Comparison of ENCODE assay signal across 8 cellular contexts in the genomic region with DNA sequence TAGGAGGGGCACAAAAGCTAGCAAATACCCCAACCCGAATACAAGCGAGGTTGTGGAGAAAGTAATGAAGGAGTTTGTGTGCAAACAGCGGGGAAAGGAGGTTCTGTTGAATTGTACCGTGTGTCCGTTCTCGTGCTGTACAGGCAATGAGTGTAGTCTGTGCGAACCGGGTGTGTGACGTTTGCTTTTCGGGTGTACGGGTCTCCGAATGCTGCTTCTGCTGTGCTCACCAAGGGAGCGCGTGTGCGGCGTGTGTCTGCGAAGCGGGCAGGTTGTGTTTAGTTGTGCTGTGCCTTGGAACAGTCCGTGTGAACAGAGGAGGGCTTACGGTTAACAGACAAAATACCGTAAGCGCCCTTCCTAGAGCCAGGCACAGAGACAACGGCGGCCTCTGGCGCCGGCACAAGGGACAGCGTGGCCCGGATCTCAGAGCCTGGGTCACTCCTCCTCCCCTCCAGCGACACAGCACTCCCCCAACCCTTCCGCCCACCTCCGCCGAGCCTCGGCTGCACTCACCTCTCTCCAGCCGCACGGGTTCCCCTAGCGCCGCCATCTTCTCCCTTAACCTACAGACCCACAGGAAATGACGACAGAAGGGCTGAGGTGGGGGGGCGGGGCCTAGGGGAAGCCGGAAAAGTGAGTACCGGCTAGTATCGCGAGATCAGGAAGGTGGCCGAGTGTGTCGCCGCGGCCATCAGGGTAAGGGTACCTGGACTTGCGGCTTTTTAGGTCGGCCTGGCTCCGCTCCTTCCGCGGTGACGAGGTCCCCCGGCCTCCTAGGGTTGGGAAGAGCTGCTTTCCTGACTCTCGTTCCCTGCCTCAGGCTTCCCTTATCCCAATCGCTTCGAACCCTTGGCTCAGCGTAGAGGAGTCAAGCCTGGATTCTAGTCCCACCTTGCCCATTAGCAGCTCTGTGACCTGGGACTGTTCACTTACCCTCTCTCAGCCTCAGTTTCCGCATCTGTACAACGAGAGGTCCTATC. TPM values are rescaled to one million over a fixed set of nuclear protein-coding genes. Genes with fewer than 3 reads are reported as not detected.
DNase-seq lines count a peak whose midpoint lies in the region; ATAC-seq and TF ChIP-seq lines count a peak whose summit lies in the region.

A gene with protein sequence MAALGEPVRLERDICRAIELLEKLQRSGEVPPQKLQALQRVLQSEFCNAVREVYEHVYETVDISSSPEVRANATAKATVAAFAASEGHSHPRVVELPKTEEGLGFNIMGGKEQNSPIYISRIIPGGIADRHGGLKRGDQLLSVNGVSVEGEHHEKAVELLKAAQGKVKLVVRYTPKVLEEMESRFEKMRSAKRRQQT (minus strand): TSS at position 570 of the 983 bp plus-strand sequence. CDS start 17 bp downstream, at position 553.

- intact Hi-C loops in colonic mucosa (cut with DNase I): no loop called here

- H3K36me3 ChIP-seq in BE2C (no peaks in the 10 kb centered on the region), colonic mucosa (no peaks in the 10 kb centered on the region)

- ATAC-seq in HG03439 (IDR thresholded peaks at IDR 0.05; ENCODE audit: unreplicated experiment): peak; percentile 99

- TF ChIP-seq POLR2A in GM19193 (IDR thresholded peaks at IDR 0.05; ENCODE audit: extremely low read depth, insufficient read depth, insufficient read length): peak; percentile 96

- no peak for TF ChIP-seq CTCF in BE2C (IDR thresholded peaks at IDR 0.05; ENCODE audit: low read depth, low read length)
- TF ChIP-seq CTCF in colonic mucosa (IDR thresholded peaks at IDR 0.05): no peak

- H3K4me1 ChIP-seq in BE2C: no peaks in the 10 kb centered on the region
- H3K4me1 ChIP-seq in colonic mucosa: peaks cover 10% of the 10 kb centered on the region

- no peaks in the 10 kb centered on the region for H3K9me3 ChIP-seq in BE2C
- H3K9me3 ChIP-seq in colonic mucosa: no peaks in the 10 kb centered on the region

- H3K4me3 ChIP-seq in BE2C (ENCODE audit: low read depth, low read length): peak within 1 kb of the TSS; percentile 77
- H3K4me3 ChIP-seq in colonic mucosa: peak within 1 kb of the TSS; percentile 79

- DNase-seq in BE2C (peak; percentile 90), NCI-H510A treated with DMSO at 0.1 percent for 48 hours (lab: John Stamatoyannopoulos, UW) (peak; percentile 94), colonic mucosa (peak; percentile 99), left kidney (ENCODE audit: low read depth, low spot score) (peak; percentile 99)
- peak; percentile 95 to 97 for DNase-seq in activated CD4-positive, alpha-beta T cell treated with anti-CD3 and anti-CD28 coated beads for 4 hours
- peak; percentile 93 to 96 for DNase-seq in stimulated activated CD4-positive, alpha-beta T cell treated with anti-CD3 and anti-CD28 coated beads, Interleukin-2, amount 100 ng/mL, for 24 hours

- H3K27me3 ChIP-seq in BE2C: no peaks in the 10 kb centered on the region
- no peaks in the 10 kb centered on the region for H3K27me3 ChIP-seq in colonic mucosa

- peak within 1 kb of the TSS; percentile 83 for H3K27ac ChIP-seq in colonic mucosa

- H3K9ac ChIP-seq in colonic mucosa (ENCODE audit: low read depth in 2 of 2, low read length in 2 of 2): peak within 1 kb of the TSS; percentile 88 to 96

RNA-seq across cellular contexts. Expression of the gene that starts here (rescaled TPM):
- 4.5 TPM for polyA plus RNA-seq in BE2C (2012; ENCODE audit: insufficient read depth, insufficient read length, low read depth)
- 10 to 100 TPM; 40.7 to 53.0 TPM for total RNA-seq in colonic mucosa

Comparison
In these comparisons a context has a peak if more than half of its experiments do, and no peak if none do; other contexts are left out.
1. Peak in every context shown above with its lines: DNase-seq, ATAC-seq, H3K4me3 ChIP-seq and H3K27ac ChIP-seq.